8 cellular contexts compared by ENCODE assay signal in genomic region chr12:46370792-46371717, GRCh38. TPM values are rescaled to one million over a fixed set of nuclear protein-coding genes. Genes with fewer than 3 reads are reported as not detected.
DNase-seq lines count a peak whose midpoint lies in the region; ATAC-seq, FAIRE-seq and TF ChIP-seq lines count a peak whose summit lies in the region.

No MANE protein-coding gene starts in this region.

- intact Hi-C loops in kidney (cut with DNase I) = no loop called here

- DNase-seq in AG08395 (ENCODE audit: low spot score) (peak; percentile 85), NCI-H2227 (lab: John Stamatoyannopoulos, UW; ENCODE audit: unreplicated experiment) (peak; percentile 89), kidney (peak; percentile 97)
- DNase-seq in activated CD4-positive, CD25-positive, alpha-beta regulatory T cell treated with anti-CD3 and anti-CD28 coated beads, Interleukin-2, amount 50 U/mL, for 16 hours (ENCODE audit: low read depth, low spot score) = peak; percentile 87
- peak; percentile 94 for DNase-seq in central memory CD4-positive, alpha-beta T cell
- DNase-seq in stimulated activated CD4-positive, alpha-beta T cell treated with anti-CD3 and anti-CD28 coated beads, Interleukin-15, amount 100 ng/mL, for 24 hours = peak; percentile 94

- H3K4me1 ChIP-seq in kidney (ENCODE audit: control insufficient read depth in 1 of 2, insufficient read depth in 1 of 2, low read depth in 1 of 2, low read length in 2 of 2) = peaks cover 24 to 27% of the 10 kb centered on the region in 2 donors

- ATAC-seq in GM18873 (IDR thresholded peaks at IDR 0.05; ENCODE audit: low FRiP score, unreplicated experiment) (peak; percentile 38), HG03103 (IDR thresholded peaks at IDR 0.05; ENCODE audit: low read depth, unreplicated experiment) (peak; percentile 43)

- no peak for FAIRE-seq in kidney (lab: Jason Lieb, UNC)

- peak overlapping the region; percentile 98 for H3K27ac ChIP-seq in kidney (ENCODE audit: low read depth in 2 of 2, low read length in 2 of 2)

- peak; percentile 33 for TF ChIP-seq CTCF in kidney (IDR thresholded peaks at IDR 0.05; ENCODE audit: borderline replicate concordance, extremely low read depth, insufficient read depth)

- H3K36me3 ChIP-seq in kidney (ENCODE audit: control insufficient read depth in 1 of 2, insufficient read depth in 2 of 2, low read length in 2 of 2) = peaks cover 25 to 38% of the 10 kb centered on the region in 2 donors

- H3K9me3 ChIP-seq in kidney (ENCODE audit: control insufficient read depth in 1 of 2, low read length in 2 of 2) = no peaks in the 10 kb centered on the region

- H3K9ac ChIP-seq in kidney (ENCODE audit: low read length in 2 of 2) = peak overlapping the region; percentile 62 to 80

- H3K4me3 ChIP-seq in kidney (ENCODE audit: low read length in 2 of 2) = peak overlapping the region; percentile 76 to 94

RNA-seq across cellular contexts. Expression of gene SLC38A2, which starts 1.5 kb away (rescaled TPM):
- 189 TPM for total RNA-seq in kidney
- polyA plus RNA-seq in kidney (ENCODE audit: insufficient read depth, low read depth, low replicate concordance) = 38.6 TPM

Comparison
In these comparisons a context has a peak if more than half of its experiments do, and no peak if none do; other contexts are left out.
1. Peak in every context shown above with its lines: DNase-seq, ATAC-seq, H3K4me3 ChIP-seq and H3K27ac ChIP-seq.